In the genomic region with DNA sequence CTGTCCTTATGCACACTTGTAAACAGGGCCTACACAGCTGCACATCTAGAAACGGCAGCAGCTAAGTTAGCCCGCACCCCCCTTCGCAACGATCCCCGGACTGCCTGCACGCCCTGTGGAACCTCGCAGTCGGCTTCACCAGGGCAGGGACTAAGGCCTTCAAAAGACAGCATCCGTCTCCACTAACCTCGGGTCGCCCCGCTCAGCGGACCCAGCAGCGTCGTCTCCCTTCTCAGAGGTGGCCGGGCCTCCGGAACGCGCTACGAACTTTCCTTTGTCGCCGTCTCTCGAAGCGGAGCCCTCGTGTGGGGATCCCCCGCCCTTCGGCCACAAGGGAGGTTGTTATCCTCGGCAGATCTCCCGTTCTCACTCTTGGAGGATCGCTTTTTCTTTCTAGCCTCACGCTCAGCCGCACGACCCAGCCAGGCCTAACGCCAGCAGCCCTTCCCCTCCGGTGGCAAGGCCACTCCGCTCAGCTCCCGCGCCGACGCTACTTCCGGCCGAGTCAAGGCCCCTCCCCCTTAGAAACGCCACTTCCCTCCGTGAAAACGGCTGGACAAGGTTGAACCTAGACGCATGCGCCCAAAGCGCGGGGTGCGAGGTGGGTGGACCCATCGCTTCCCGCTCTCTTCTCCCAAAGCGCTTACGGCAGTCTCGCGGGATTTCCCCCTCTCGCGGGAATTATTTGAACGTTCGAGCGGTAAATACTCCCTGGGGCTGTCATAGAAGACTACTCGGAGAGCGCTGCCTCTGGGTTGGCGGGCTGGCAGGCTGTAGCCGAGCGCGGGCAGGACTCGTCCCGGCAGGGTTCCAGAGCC, we compare ENCODE assay signal across 8 cellular contexts. TPM values are rescaled to one million over a fixed set of nuclear protein-coding genes. Genes with fewer than 3 reads are reported as not detected.
DNase-seq lines count a peak whose midpoint lies in the region; ATAC-seq and TF ChIP-seq lines count a peak whose summit lies in the region.

Gene DCAF16 (minus strand): TSS at position 498 of the 818 bp plus-strand sequence. CDS start 6,616 bp downstream, outside the sequence.
A gene with protein sequence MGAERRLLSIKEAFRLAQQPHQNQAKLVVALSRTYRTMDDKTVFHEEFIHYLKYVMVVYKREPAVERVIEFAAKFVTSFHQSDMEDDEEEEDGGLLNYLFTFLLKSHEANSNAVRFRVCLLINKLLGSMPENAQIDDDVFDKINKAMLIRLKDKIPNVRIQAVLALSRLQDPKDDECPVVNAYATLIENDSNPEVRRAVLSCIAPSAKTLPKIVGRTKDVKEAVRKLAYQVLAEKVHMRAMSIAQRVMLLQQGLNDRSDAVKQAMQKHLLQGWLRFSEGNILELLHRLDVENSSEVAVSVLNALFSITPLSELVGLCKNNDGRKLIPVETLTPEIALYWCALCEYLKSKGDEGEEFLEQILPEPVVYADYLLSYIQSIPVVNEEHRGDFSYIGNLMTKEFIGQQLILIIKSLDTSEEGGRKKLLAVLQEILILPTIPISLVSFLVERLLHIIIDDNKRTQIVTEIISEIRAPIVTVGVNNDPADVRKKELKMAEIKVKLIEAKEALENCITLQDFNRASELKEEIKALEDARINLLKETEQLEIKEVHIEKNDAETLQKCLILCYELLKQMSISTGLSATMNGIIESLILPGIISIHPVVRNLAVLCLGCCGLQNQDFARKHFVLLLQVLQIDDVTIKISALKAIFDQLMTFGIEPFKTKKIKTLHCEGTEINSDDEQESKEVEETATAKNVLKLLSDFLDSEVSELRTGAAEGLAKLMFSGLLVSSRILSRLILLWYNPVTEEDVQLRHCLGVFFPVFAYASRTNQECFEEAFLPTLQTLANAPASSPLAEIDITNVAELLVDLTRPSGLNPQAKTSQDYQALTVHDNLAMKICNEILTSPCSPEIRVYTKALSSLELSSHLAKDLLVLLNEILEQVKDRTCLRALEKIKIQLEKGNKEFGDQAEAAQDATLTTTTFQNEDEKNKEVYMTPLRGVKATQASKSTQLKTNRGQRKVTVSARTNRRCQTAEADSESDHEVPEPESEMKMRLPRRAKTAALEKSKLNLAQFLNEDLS (plus strand): TSS at position 720 of the 818 bp plus-strand sequence. CDS start 99 bp downstream, outside the sequence.

- CTCF ChIA-PET in activated CD8-positive, alpha-beta memory T cell treated with anti-CD3 and anti-CD28 coated beads for 36 hours (lab: Charles Lee), result interaction anchor here (0.6 to 1.6 kb wide), 5 partner anchors 11 to 261 kb away, joined by 3 to 4 read pairs (median 3); partner anchors contain the start of gene MED28

- POLR2A ChIA-PET in activated CD8-positive, alpha-beta memory T cell treated with anti-CD3 and anti-CD28 coated beads for 36 hours (lab: Charles Lee), result interaction anchor here (0.6 to 1.3 kb wide), 5 partner anchors 17 to 1882 kb away, joined by 3 to 4 read pairs (median 3); partner anchors contain the start of genes LAP3 and MED28

- peaks cover 0 to 4% of the 10 kb centered on the region in 2 donors for H3K36me3 ChIP-seq in lung (ENCODE audit: control insufficient read depth in 2 of 2, insufficient read depth in 2 of 2, low read length in 2 of 2)

- DNase-seq in CMK (ENCODE audit: low read depth), result peak; percentile 96
- DNase-seq in GM20000 (ENCODE audit: low spot score), result peak; percentile 95
- DNase-seq in HT-29 (ENCODE audit: low spot score), result peak; percentile 100
- DNase-seq in NOMO-1 (lab: John Stamatoyannopoulos, UW; ENCODE audit: unreplicated experiment in 2 of 2), result peak; percentile 97 to 99
- peak; percentile 100 for DNase-seq in effector CD8-positive, alpha-beta T cell (lab: John Stamatoyannopoulos, UW)
- DNase-seq in lung (ENCODE audit: low spot score), result peak; percentile 99
- DNase-seq in stimulated activated CD4-positive, alpha-beta T cell treated with anti-CD3 and anti-CD28 coated beads, TNF-alpha, amount 100 ng/mL, for 4 hours (ENCODE audit: low read depth in 3 of 3), result peak; percentile 96 to 98 (median 98)

- peaks cover 7 to 8% of the 10 kb centered on the region in 2 donors for H3K4me1 ChIP-seq in lung (ENCODE audit: control insufficient read depth in 2 of 2, insufficient read depth in 2 of 2, low read length in 2 of 2)

- no peak for TF ChIP-seq CTCF in GM20000 (IDR thresholded peaks at IDR 0.05; ENCODE audit: extremely low read depth, missing control alignments)
- TF ChIP-seq CTCF in lung (IDR thresholded peaks at IDR 0.05; ENCODE audit: control extremely low read depth, extremely low read depth), result no peak

- 0% methylated on average over 69 of the region's 69 CpGs for WGBS in lung, 2 donors

- H3K27me3 ChIP-seq in lung (ENCODE audit: control insufficient read depth, insufficient read depth), result no peaks in the 10 kb centered on the region

- ATAC-seq in lung (ENCODE audit: insufficient read depth, low FRiP score), result peak; percentile 100

- peak within 1 kb of the TSS; percentile 80 for H3K4me3 ChIP-seq in lung

- H3K27ac ChIP-seq in lung (ENCODE audit: low read depth in 1 of 2, low read length in 1 of 2), result peak within 1 kb of the TSS; percentile 92 to 99

- H3K9me3 ChIP-seq in lung (ENCODE audit: control insufficient read depth in 2 of 2, insufficient read depth in 1 of 2, low read length in 1 of 2), result peaks cover 0 to 3% of the 10 kb centered on the region in 2 donors

RNA-seq across cellular contexts. Expression of gene DCAF16, which starts in this region (rescaled TPM):
- 24.4 and 30.4 TPM in 2 replicates for total RNA-seq in HT-29 (2014; rRNA removed; shearing (Covaris generic))
- total RNA-seq in activated CD8-positive, alpha-beta memory T cell treated with anti-CD3 and anti-CD28 coated beads for 36 hours, result 10 to 100 TPM; 32.9 to 35.9 TPM
- 10 to 100 TPM; 24.3 to 37.9 TPM for total RNA-seq in lung
- polyA plus RNA-seq in lung, result 10 to 100 TPM in 1 of 2 donors, 1 to 10 TPM in 1; 7.1 to 10.4 TPM

RNA-seq across cellular contexts. Expression of the second gene that starts in this region (rescaled TPM):
- total RNA-seq in HT-29 (2014; rRNA removed; shearing (Covaris generic)), result 20.7 and 25.2 TPM in 2 replicates
- total RNA-seq in activated CD8-positive, alpha-beta memory T cell treated with anti-CD3 and anti-CD28 coated beads for 36 hours, result 10 to 100 TPM; 51.0 to 55.6 TPM
- 1 to 10 TPM in 1 of 2 donors, under 1 TPM in 1; 0.77 to 6.0 TPM for total RNA-seq in lung
- polyA plus RNA-seq in lung, result 1 to 10 TPM in 1 of 2 donors, under 1 TPM in 1; 0.73 to 1.6 TPM

Comparison
In these comparisons a context has a peak if more than half of its experiments do, and no peak if none do; other contexts are left out.
1. Peak in every context shown above with its lines: DNase-seq, ATAC-seq, H3K4me3 ChIP-seq and H3K27ac ChIP-seq.